In genomic region chr5:36241636-36242533, GRCh38 we compare ENCODE assay signal across 1 cellular context.
TF ChIP-seq lines count a peak whose summit lies in the region.

A gene with protein sequence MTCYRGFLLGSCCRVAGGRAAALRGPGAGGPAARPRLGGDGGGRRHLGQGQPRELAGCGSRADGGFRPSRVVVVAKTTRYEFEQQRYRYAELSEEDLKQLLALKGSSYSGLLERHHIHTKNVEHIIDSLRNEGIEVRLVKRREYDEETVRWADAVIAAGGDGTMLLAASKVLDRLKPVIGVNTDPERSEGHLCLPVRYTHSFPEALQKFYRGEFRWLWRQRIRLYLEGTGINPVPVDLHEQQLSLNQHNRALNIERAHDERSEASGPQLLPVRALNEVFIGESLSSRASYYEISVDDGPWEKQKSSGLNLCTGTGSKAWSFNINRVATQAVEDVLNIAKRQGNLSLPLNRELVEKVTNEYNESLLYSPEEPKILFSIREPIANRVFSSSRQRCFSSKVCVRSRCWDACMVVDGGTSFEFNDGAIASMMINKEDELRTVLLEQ (minus strand): TSS chr5:36241925. CDS start chr5:36241798, 127 bp downstream.

TF ChIP-seq in HEK293, 187 proteins besides CTCF, POLR2A, EP300 and RAD21 (continued from another document):
- TF ChIP-seq, protein P1, sequence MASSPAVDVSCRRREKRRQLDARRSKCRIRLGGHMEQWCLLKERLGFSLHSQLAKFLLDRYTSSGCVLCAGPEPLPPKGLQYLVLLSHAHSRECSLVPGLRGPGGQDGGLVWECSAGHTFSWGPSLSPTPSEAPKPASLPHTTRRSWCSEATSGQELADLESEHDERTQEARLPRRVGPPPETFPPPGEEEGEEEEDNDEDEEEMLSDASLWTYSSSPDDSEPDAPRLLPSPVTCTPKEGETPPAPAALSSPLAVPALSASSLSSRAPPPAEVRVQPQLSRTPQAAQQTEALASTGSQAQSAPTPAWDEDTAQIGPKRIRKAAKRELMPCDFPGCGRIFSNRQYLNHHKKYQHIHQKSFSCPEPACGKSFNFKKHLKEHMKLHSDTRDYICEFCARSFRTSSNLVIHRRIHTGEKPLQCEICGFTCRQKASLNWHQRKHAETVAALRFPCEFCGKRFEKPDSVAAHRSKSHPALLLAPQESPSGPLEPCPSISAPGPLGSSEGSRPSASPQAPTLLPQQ (tag by site-specific recombination; IDR thresholded peaks at IDR 0.05): peak; percentile 84
- TF ChIP-seq ZNF660 (tag by site-specific recombination; IDR thresholded peaks at IDR 0.05) (peak; percentile 78), ZNF24 (tag by site-specific recombination; IDR thresholded peaks at IDR 0.05) (peak; percentile 70), ZNF211 (tag by site-specific recombination; IDR thresholded peaks at IDR 0.05; ENCODE audit: low read depth) (no peak), SCRT2 (tag by site-specific recombination; IDR thresholded peaks at IDR 0.05) (no peak), ZNF610 (tag by site-specific recombination; IDR thresholded peaks at IDR 0.05; ENCODE audit: borderline replicate concordance) (peak; percentile 93), GFI1B (tag by site-specific recombination; IDR thresholded peaks at IDR 0.05) (no peak), WT1 (tag by site-specific recombination; IDR thresholded peaks at IDR 0.05) (peak; percentile 27; the same call in 1 of the 2 replicates), ZNF202 (tag by site-specific recombination; IDR thresholded peaks at IDR 0.05; ENCODE audit: borderline replicate concordance) (peak; percentile 48; the same call in 1 of the 2 replicates), ZBTB26 (tag by site-specific recombination; optimal IDR thresholded peaks at IDR 0.05) (peak; percentile 95)
TF ChIP-seq in HEK293: peak in this region for 82.
